ENCODE assay signal across 9 cellular contexts in genomic region chr1:227234998-227235405, GRCh38.
A peak's percentile ranks its signal among the peaks of the same experiment; 100 is the strongest.
DNase-seq lines count a peak whose midpoint lies in the region; ATAC-seq and TF ChIP-seq lines count a peak whose summit lies in the region.
"Had no signal": no experiment of that assay in that cellular context is flagged by ENCODE, and none has a peak within 500 bp of the region (broad histone marks: within the 10 kb centered on the region; RNA-seq: fewer than 3 reads in every experiment).

No MANE protein-coding gene starts in this region.

- DNase-seq in NCI-H2081 (lab: John Stamatoyannopoulos, UW) (peak; percentile 27 to 56), NCI-H2081 treated with DMSO at 0.1 percent for 48 hours (lab: John Stamatoyannopoulos, UW) (no peak), SKM-1 (lab: John Stamatoyannopoulos, UW; ENCODE audit: unreplicated experiment) (peak; percentile 73), foreskin melanocyte (peak; percentile 72), psoas muscle (no peak)
- no peak for DNase-seq in activated CD8-positive, alpha-beta memory T cell treated with anti-CD3 and anti-CD28 coated beads, Interleukin-2, amount 10 ng/mL, durations not matched to agents 7 days and 5 days

- ATAC-seq in psoas muscle (peak; percentile 44 to 84 (median 60)), HG03135 (IDR thresholded peaks at IDR 0.05; ENCODE audit: unreplicated experiment) (no peak)
- ATAC-seq in activated CD8-positive, alpha-beta memory T cell treated with anti-CD3 and anti-CD28 coated beads, Interleukin-2, amount 10 ng/mL, durations not matched to agents 7 days and 5 days = no peak

- H3K4me1 Mint-ChIP-seq in activated CD8-positive, alpha-beta memory T cell treated with anti-CD3 and anti-CD28 coated beads, Interleukin-2, amount 10 ng/mL, durations not matched to agents 7 days and 5 days = peaks cover 5% of the 10 kb centered on the region

- no peak overlapping the region for H3K27ac Mint-ChIP-seq in activated CD8-positive, alpha-beta memory T cell treated with anti-CD3 and anti-CD28 coated beads, Interleukin-2, amount 10 ng/mL, durations not matched to agents 7 days and 5 days
- H3K27ac Mint-ChIP-seq: activated naive CD4-positive, alpha-beta T cell treated with anti-CD3 and anti-CD28 coated beads, Interleukin-2, amount 50 U/mL, for 72 hours had no signal

- CTCF ChIA-PET in activated CD8-positive, alpha-beta memory T cell treated with anti-CD3 and anti-CD28 coated beads, Interleukin-2, amount 10 ng/mL, durations not matched to agents 7 days and 5 days (lab: Charles Lee) = no interaction called here

- H3K36me3 Mint-ChIP-seq in activated CD8-positive, alpha-beta memory T cell treated with anti-CD3 and anti-CD28 coated beads, Interleukin-2, amount 10 ng/mL, durations not matched to agents 7 days and 5 days = no peaks in the 10 kb centered on the region
- H3K36me3 Mint-ChIP-seq: activated naive CD4-positive, alpha-beta T cell treated with anti-CD3 and anti-CD28 coated beads, Interleukin-2, amount 50 U/mL, for 72 hours had no signal

- H3K4me3 Mint-ChIP-seq in activated CD8-positive, alpha-beta memory T cell treated with anti-CD3 and anti-CD28 coated beads, Interleukin-2, amount 10 ng/mL, durations not matched to agents 7 days and 5 days = no peak overlapping the region

- no peak overlapping the region for H3K27ac ChIP-seq in psoas muscle

- no peaks in the 10 kb centered on the region for H3K9me3 ChIP-seq in psoas muscle

- TF ChIP-seq EP300 in Ishikawa (IDR thresholded peaks at IDR 0.05; ENCODE audit: borderline replicate concordance) = no peak

- no peaks in the 10 kb centered on the region for H3K27me3 ChIP-seq in psoas muscle (ENCODE audit: insufficient read depth in 3 of 3, low read length in 2 of 3)

- peak; percentile 43 for TF ChIP-seq RAD21 in Ishikawa (IDR thresholded peaks at IDR 0.05; ENCODE audit: low read depth)

- H3K4me1 ChIP-seq in psoas muscle = no peaks in the 10 kb centered on the region

- peaks cover 20% of the 10 kb centered on the region for H3K27me3 Mint-ChIP-seq in activated CD8-positive, alpha-beta memory T cell treated with anti-CD3 and anti-CD28 coated beads, Interleukin-2, amount 10 ng/mL, durations not matched to agents 7 days and 5 days

- no peak overlapping the region for H3K4me3 ChIP-seq in psoas muscle

- no peaks in the 10 kb centered on the region for H3K9me3 Mint-ChIP-seq in activated CD8-positive, alpha-beta memory T cell treated with anti-CD3 and anti-CD28 coated beads, Interleukin-2, amount 10 ng/mL, durations not matched to agents 7 days and 5 days (ENCODE audit: low read depth)
- H3K9me3 Mint-ChIP-seq: activated naive CD4-positive, alpha-beta T cell treated with anti-CD3 and anti-CD28 coated beads, Interleukin-2, amount 50 U/mL, for 72 hours had no signal

- peak; percentile 42 for TF ChIP-seq CTCF in psoas muscle (IDR thresholded peaks at IDR 0.05)

- intact Hi-C loops in psoas muscle (cut with DNase I) = loop anchor here (2.0 to 5.0 kb wide), 2 partner anchors 202 kb away; no protein-coding TSS in a partner anchor

- H3K36me3 ChIP-seq in psoas muscle (ENCODE audit: insufficient read depth in 1 of 2, low read depth in 1 of 2) = no peaks in the 10 kb centered on the region

- 71 to 89% (median 75%) methylated on average over 1 of the region's 1 CpG for WGBS in psoas muscle, 3 donors

TF ChIP-seq in Ishikawa, 13 proteins besides CTCF, POLR2A, EP300 and RAD21:
- no peak for TF ChIP-seq YY1 (IDR thresholded peaks at IDR 0.05; ENCODE audit: low read depth)
- no peak for TF ChIP-seq TAF1 (IDR thresholded peaks at IDR 0.05; ENCODE audit: low read depth)
- no peak for TF ChIP-seq USF1 (IDR thresholded peaks at IDR 0.05)
- no peak for TF ChIP-seq EGR1 (IDR thresholded peaks at IDR 0.05)
- TF ChIP-seq ZBTB7A (IDR thresholded peaks at IDR 0.05; ENCODE audit: low read depth) = no peak
- TF ChIP-seq TEAD4 (IDR thresholded peaks at IDR 0.05) = no peak
- no peak for TF ChIP-seq MAX (IDR thresholded peaks at IDR 0.05)
- no peak for TF ChIP-seq NFIC (IDR thresholded peaks at IDR 0.05)
- no peak for TF ChIP-seq CEBPB (IDR thresholded peaks at IDR 0.05)
- TF ChIP-seq TCF12 (IDR thresholded peaks at IDR 0.05; ENCODE audit: low read depth) = no peak
- no peak for TF ChIP-seq CREB1 (IDR thresholded peaks at IDR 0.05; ENCODE audit: low read depth)
- no peak for TF ChIP-seq FOXM1 (IDR thresholded peaks at IDR 0.05; ENCODE audit: borderline replicate concordance, low read depth)
- no peak for TF ChIP-seq REST (IDR thresholded peaks at IDR 0.05; ENCODE audit: low read depth)

Comparison
In these comparisons a context has a peak if more than half of its experiments do, and no peak if none do; other contexts are left out.
1. DNase-seq: peak in NCI-H2081 (2 of 2), SKM-1 (single experiment) and foreskin melanocyte (single experiment); none in NCI-H2081 treated with DMSO at 0.1 percent for 48 hours (single experiment), psoas muscle (0 of 2) and activated CD8-positive, alpha-beta memory T cell treated with anti-CD3 and anti-CD28 coated beads, Interleukin-2, amount 10 ng/mL, durations not matched to agents 7 days and 5 days (single experiment).
2. ATAC-seq: peak in psoas muscle (4 of 4); none in HG03135 (single experiment) and activated CD8-positive, alpha-beta memory T cell treated with anti-CD3 and anti-CD28 coated beads, Interleukin-2, amount 10 ng/mL, durations not matched to agents 7 days and 5 days (single experiment).